ENCODE assay signal across 8 cellular contexts in the genomic region with DNA sequence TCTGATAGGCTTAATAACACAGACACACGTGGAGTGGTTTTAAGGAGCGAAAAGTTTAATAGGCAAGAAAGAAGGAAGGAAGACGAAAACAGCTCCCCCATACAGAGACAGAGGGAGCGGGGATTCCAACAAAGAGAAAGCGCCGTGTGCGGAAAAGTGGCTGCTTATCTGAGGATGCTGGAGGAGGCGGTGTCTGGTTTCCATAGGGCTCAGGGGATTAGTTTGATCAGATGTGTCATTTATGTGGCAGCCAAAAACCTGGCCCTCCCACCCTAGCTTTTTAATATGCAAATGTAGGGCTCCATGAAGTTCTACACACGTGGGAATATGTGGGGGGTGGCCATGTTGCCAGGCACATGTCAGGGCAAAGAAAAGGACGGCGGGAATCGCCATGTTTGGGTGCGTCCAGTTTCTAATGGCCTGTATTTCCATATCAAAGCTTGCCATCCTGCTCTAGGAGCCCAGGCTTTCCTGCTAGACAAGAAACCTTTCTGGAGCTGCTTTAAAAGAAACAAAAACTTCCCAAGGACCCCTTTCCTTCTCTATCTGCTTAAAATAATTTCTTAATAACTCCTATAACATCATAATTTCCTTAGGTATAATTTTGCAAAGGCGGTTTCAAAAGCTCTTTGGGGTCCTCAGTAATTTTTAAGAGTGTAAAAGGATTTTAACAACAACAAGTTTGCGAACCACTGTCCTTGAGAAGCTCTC. TPM values are rescaled to one million over a fixed set of nuclear protein-coding genes. Genes with fewer than 3 reads are reported as not detected.
DNase-seq lines count a peak whose midpoint lies in the region; ATAC-seq and TF ChIP-seq lines count a peak whose summit lies in the region.

No MANE protein-coding gene starts in this region.

- peak overlapping the region; percentile 95 for H2AFZ ChIP-seq in ACC112 (ENCODE audit: low read length, unreplicated experiment)

- CTCF ChIA-PET in naive thymus-derived CD4-positive, alpha-beta T cell (lab: Charles Lee) = interaction anchor here (0.9 to 1.9 kb wide), 4 partner anchors 9 to 196 kb away, joined by 3 to 6 read pairs (median 5); no protein-coding TSS in a partner anchor

- peaks cover 9% of the 10 kb centered on the region for H3K4me1 ChIP-seq in ACC112 (ENCODE audit: control insufficient read depth, insufficient read depth, low read length, unreplicated experiment)
- peaks cover 21% of the 10 kb centered on the region for H3K4me1 ChIP-seq in HUES64 (ENCODE audit: insufficient read depth, low read length)
- H3K4me1 ChIP-seq in ascending aorta = peaks cover 0 to 8% of the 10 kb centered on the region in 2 donors
- peaks cover 7 to 14% of the 10 kb centered on the region in 2 donors for H3K4me1 ChIP-seq in naive thymus-derived CD4-positive, alpha-beta T cell (ENCODE audit: control insufficient read depth in 2 of 2, insufficient read depth in 2 of 2, low read length in 2 of 2)

- intact Hi-C loops in ascending aorta (cut with DNase I) = loop anchor here (2.0 kb wide), 1 partner anchor 51 kb away; the partner anchor contains the start of gene CDC25A
- intact Hi-C loops in naive thymus-derived CD4-positive, alpha-beta T cell (cut with micrococcal nuclease) = loop anchor here (2.0 to 10.0 kb wide), 6 partner anchors 61 to 1078 kb away; partner anchors contain the start of genes CELSR3 (in 1 of the 2), NCKIPSD (in 1 of the 2), NME6 (in 1 of the 2) and PFKFB4 (in 1 of the 2)

- H3K4me3 ChIP-seq in ACC112 (ENCODE audit: low read depth, low read length) (peak overlapping the region; percentile 82), HUES64 (ENCODE audit: low read length) (peak overlapping the region; percentile 100), ascending aorta (peak overlapping the region; percentile 76 to 96)
- H3K4me3 ChIP-seq in naive thymus-derived CD4-positive, alpha-beta T cell (ENCODE audit: low read length) = no peak overlapping the region

- no peaks in the 10 kb centered on the region for H3K79me2 ChIP-seq in ACC112 (ENCODE audit: control insufficient read depth, insufficient read depth, low read length, unreplicated experiment)

- H3K27me3 ChIP-seq in ACC112 (ENCODE audit: insufficient read depth, low read length) = no peaks in the 10 kb centered on the region
- no peaks in the 10 kb centered on the region for H3K27me3 ChIP-seq in HUES64 (ENCODE audit: insufficient read depth, low read length)
- no peaks in the 10 kb centered on the region for H3K27me3 ChIP-seq in ascending aorta
- no peaks in the 10 kb centered on the region for H3K27me3 ChIP-seq in naive thymus-derived CD4-positive, alpha-beta T cell (ENCODE audit: control insufficient read depth in 2 of 2, insufficient read depth in 2 of 2, low read length in 2 of 2)

- no peaks in the 10 kb centered on the region for H3K27me3 Mint-ChIP-seq in naive thymus-derived CD4-positive, alpha-beta T cell

- peak in 1 of 2 donors; percentile 47 for DNase-seq in ascending aorta (ENCODE audit: low spot score in 2 of 2)
- DNase-seq in naive thymus-derived CD4-positive, alpha-beta T cell = no peak
- DNase-seq in NCI-H1092 treated with DMSO at 0.1 percent for 48 hours (lab: John Stamatoyannopoulos, UW) = no peak

- no peak for ATAC-seq in naive thymus-derived CD4-positive, alpha-beta T cell
- no peak for ATAC-seq in GM21737 (IDR thresholded peaks at IDR 0.05; ENCODE audit: unreplicated experiment)
- no peak for ATAC-seq in GM21576 (IDR thresholded peaks at IDR 0.05; ENCODE audit: unreplicated experiment)
- no peak for ATAC-seq in HG02970 (IDR thresholded peaks at IDR 0.05; ENCODE audit: low FRiP score, unreplicated experiment)

- H3K27ac Mint-ChIP-seq in naive thymus-derived CD4-positive, alpha-beta T cell = peak overlapping the region; percentile 62 to 96 (median 91)

- H3K9ac ChIP-seq in HUES64 (ENCODE audit: low read depth, low read length) = peak overlapping the region; percentile 99

- no peaks in the 10 kb centered on the region for H3K9me3 Mint-ChIP-seq in naive thymus-derived CD4-positive, alpha-beta T cell

- no peak for TF ChIP-seq CTCF in ascending aorta (IDR thresholded peaks at IDR 0.05)

- peaks cover 0 to 2% (median 0%) of the 10 kb centered on the region in 5 donors for H3K36me3 Mint-ChIP-seq in naive thymus-derived CD4-positive, alpha-beta T cell

- peak overlapping the region in 8 of 10 donors; percentile 89 to 94 (median 92) for H3K4me3 Mint-ChIP-seq in naive thymus-derived CD4-positive, alpha-beta T cell

- H3K36me3 ChIP-seq in ACC112 (ENCODE audit: insufficient read depth, low read length) = no peaks in the 10 kb centered on the region
- peaks cover 20% of the 10 kb centered on the region for H3K36me3 ChIP-seq in HUES64 (ENCODE audit: insufficient read depth, low read length)
- H3K36me3 ChIP-seq in ascending aorta = no peaks in the 10 kb centered on the region
- no peaks in the 10 kb centered on the region for H3K36me3 ChIP-seq in naive thymus-derived CD4-positive, alpha-beta T cell (ENCODE audit: control insufficient read depth in 2 of 3, insufficient read depth in 3 of 3, low read length in 3 of 3)

- H3K9me3 ChIP-seq in HUES64 (ENCODE audit: insufficient read depth, low read depth, low read length) (no peaks in the 10 kb centered on the region), ascending aorta (no peaks in the 10 kb centered on the region)
- H3K9me3 ChIP-seq in naive thymus-derived CD4-positive, alpha-beta T cell (ENCODE audit: control insufficient read depth in 2 of 3, low read length in 3 of 3) = no peaks in the 10 kb centered on the region

- no peak overlapping the region for H3K27ac ChIP-seq in ACC112 (ENCODE audit: low read depth, low read length)
- peak overlapping the region; percentile 92 for H3K27ac ChIP-seq in HUES64 (ENCODE audit: low read depth, low read length)
- peak overlapping the region; percentile 56 to 79 for H3K27ac ChIP-seq in ascending aorta
- H3K27ac ChIP-seq in naive thymus-derived CD4-positive, alpha-beta T cell (ENCODE audit: low read depth, low read length) = peak overlapping the region; percentile 79

- WGBS in HUES64 = 35% methylated on average over 15 of the region's 15 CpGs

- POLR2A ChIA-PET in naive thymus-derived CD4-positive, alpha-beta T cell (lab: Charles Lee) = interaction anchor here (0.6 to 4.0 kb wide), 12 partner anchors 23 to 1547 kb away, joined by 3 to 32 read pairs (median 3); partner anchors contain the start of genes CCDC51 and TMA7

- peaks cover 0 to 36% (median 22%) of the 10 kb centered on the region in 7 donors for H3K4me1 Mint-ChIP-seq in naive thymus-derived CD4-positive, alpha-beta T cell

RNA-seq across cellular contexts. Expression of gene ZNF589, which starts 0.7 kb away (rescaled TPM):
- 61.7 TPM for polyA plus RNA-seq in HUES64 (2013, experiment 1 of 2)
- 56.6 TPM for polyA plus RNA-seq in HUES64 (2013, experiment 2 of 2)
- 3.7 TPM for total RNA-seq in ascending aorta
- total RNA-seq in naive thymus-derived CD4-positive, alpha-beta T cell = 10 to 100 TPM; 37.7 to 64.0 (median 40.2) TPM
- 1 to 10 TPM; 5.1 to 9.2 TPM for polyA plus RNA-seq in naive thymus-derived CD4-positive, alpha-beta T cell

RNA-seq across cellular contexts. Expression of gene CAMP, which starts 16.9 kb away (rescaled TPM):
- polyA plus RNA-seq in HUES64 (2013, experiment 1 of 2) = not detected
- not detected for polyA plus RNA-seq in HUES64 (2013, experiment 2 of 2)
- not detected for total RNA-seq in ascending aorta
- total RNA-seq in naive thymus-derived CD4-positive, alpha-beta T cell = under 1 TPM in 1 of 5 experiments, not detected in 4; 0.54 TPM
- polyA plus RNA-seq in naive thymus-derived CD4-positive, alpha-beta T cell = not detected

RNA-seq across cellular contexts. Expression of gene CDC25A, which starts 51.9 kb away (rescaled TPM):
- 54.0 TPM for polyA plus RNA-seq in HUES64 (2013, experiment 1 of 2)
- polyA plus RNA-seq in HUES64 (2013, experiment 2 of 2) = 48.6 TPM
- not detected for total RNA-seq in ascending aorta
- total RNA-seq in naive thymus-derived CD4-positive, alpha-beta T cell = 10 to 100 TPM in 1 of 5 experiments, under 1 TPM in 1, not detected in 3; 0.61 to 20.7 TPM
- polyA plus RNA-seq in naive thymus-derived CD4-positive, alpha-beta T cell = not detected
